8 cellular contexts compared by ENCODE assay signal in the genomic region with DNA sequence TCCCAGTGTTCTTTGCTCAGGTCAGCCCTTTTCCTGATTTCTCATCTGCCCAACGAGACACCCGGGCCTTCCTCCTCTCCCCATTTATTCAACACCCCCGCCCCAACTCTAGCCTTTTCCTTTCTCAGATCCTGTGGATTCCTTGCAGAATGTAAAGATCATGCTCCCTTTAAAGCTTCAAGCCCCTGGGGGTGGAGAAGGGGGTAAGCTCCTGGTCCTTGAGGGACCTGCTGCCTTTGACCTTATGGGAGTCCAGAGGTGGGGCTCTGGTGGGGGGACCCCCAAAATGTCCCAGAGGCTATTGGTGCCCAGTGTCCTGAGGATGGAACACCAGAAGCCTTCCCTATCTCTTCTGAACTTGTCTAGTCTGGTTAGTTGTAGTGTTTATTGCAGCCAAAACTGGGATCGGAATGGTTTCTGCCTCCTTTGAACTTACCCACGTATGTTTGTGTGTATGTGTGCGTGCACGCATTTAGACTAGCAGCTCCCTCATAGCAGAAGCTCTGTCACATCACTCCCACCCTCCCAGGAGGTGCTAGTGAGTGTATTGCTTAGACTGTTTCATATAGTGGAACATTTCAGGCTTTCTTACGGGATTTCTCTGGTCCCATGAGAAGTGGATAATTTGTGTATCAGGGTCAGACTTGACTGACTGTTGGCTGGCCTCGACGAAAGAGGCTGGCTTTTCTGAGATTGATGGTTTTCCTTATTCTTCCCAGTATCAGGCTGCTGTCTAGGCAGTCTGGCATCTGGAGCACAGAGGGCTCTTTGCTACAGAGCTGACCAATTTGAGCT. TPM values are rescaled to one million over a fixed set of nuclear protein-coding genes. Genes with fewer than 3 reads are reported as not detected.
DNase-seq lines count a peak whose midpoint lies in the region; ATAC-seq and TF ChIP-seq lines count a peak whose summit lies in the region.

No MANE protein-coding gene starts in this region.

- H3K4me2 ChIP-seq in SU-DHL-6 (ENCODE audit: low read depth, low read length, poor library complexity, severe bottlenecking) = peak overlapping the region; percentile 92

- H2AFZ ChIP-seq in SU-DHL-6 (ENCODE audit: low read depth, low read length, severe bottlenecking) = no peak overlapping the region

- no peak for DNase-seq in GM12865 (ENCODE audit: low read depth)
- DNase-seq in epithelial cell of proximal tubule (ENCODE audit: low read depth) = no peak
- DNase-seq in psoas muscle = no peak
- no peak for DNase-seq in MV-4-11 (lab: John Stamatoyannopoulos, UW)
- DNase-seq in GM13976 (ENCODE audit: low spot score) = no peak
- DNase-seq in COR-L47 (lab: John Stamatoyannopoulos, UW) = no peak

- 39 to 47% (median 42%) methylated on average over 10 of the region's 10 CpGs for WGBS in psoas muscle, 3 donors

- H3K79me2 ChIP-seq in SU-DHL-6 (ENCODE audit: insufficient read depth, low read length) = no peaks in the 10 kb centered on the region

- intact Hi-C loops in psoas muscle (cut with DNase I) = no loop called here

- ATAC-seq in psoas muscle (no peak), GM21529 (IDR thresholded peaks at IDR 0.05; ENCODE audit: unreplicated experiment) (no peak)

- TF ChIP-seq CTCF in GM12865 (IDR thresholded peaks at IDR 0.05; ENCODE audit: insufficient read depth, low read depth, low read length, missing control alignments) (no peak), SU-DHL-6 (IDR thresholded peaks at IDR 0.05; ENCODE audit: insufficient read depth, low read length, poor library complexity, severe bottlenecking) (no peak), epithelial cell of proximal tubule (conservative IDR thresholded peaks at IDR 0.05; ENCODE audit: low read depth, low read length) (no peak), psoas muscle (IDR thresholded peaks at IDR 0.05) (no peak), GM13976 (IDR thresholded peaks at IDR 0.05; ENCODE audit: borderline replicate concordance, control extremely low read depth, extremely low read depth, insufficient read depth, missing control alignments) (no peak)

- H3K27ac ChIP-seq in SU-DHL-6 (ENCODE audit: low read depth, low read length) (no peak overlapping the region), psoas muscle (no peak overlapping the region)

- H3K36me3 ChIP-seq in SU-DHL-6 (ENCODE audit: low read length) (no peaks in the 10 kb centered on the region), psoas muscle (ENCODE audit: insufficient read depth in 1 of 2, low read depth in 1 of 2) (no peaks in the 10 kb centered on the region)

- H3K9me3 ChIP-seq in SU-DHL-6 (ENCODE audit: insufficient read depth, low read length) = no peaks in the 10 kb centered on the region
- H3K9me3 ChIP-seq in psoas muscle = no peaks in the 10 kb centered on the region

- no peaks in the 10 kb centered on the region for H3F3A ChIP-seq in SU-DHL-6 (ENCODE audit: insufficient read depth)

- no peaks in the 10 kb centered on the region for H3K27me3 ChIP-seq in SU-DHL-6 (ENCODE audit: low read length)
- no peaks in the 10 kb centered on the region for H3K27me3 ChIP-seq in psoas muscle (ENCODE audit: insufficient read depth in 3 of 3, low read length in 2 of 3)

- H4K20me1 ChIP-seq in SU-DHL-6 (ENCODE audit: low read depth, low read length) = no peaks in the 10 kb centered on the region

- H3K4me1 ChIP-seq in psoas muscle = peaks cover 29% of the 10 kb centered on the region

- in situ Hi-C loops in GM13976 (cut with MboI; ENCODE audit: low sequenced_read_pairs, unreplicated experiment) = no loop called here

- no peak overlapping the region for H3K9ac ChIP-seq in SU-DHL-6 (ENCODE audit: low read length)

- no peaks in the 10 kb centered on the region for H3K9me2 ChIP-seq in SU-DHL-6 (replicated peaks; ENCODE audit: insufficient read depth, low read length)

- H3K4me3 ChIP-seq in GM12865 (ENCODE audit: low read depth, low read length) = peak overlapping the region; percentile 88
- H3K4me3 ChIP-seq in SU-DHL-6 (ENCODE audit: insufficient read depth, low read length, poor library complexity, severe bottlenecking) = no peak overlapping the region
- peak overlapping the region; percentile 75 for H3K4me3 ChIP-seq in epithelial cell of proximal tubule (ENCODE audit: low read depth, low read length)
- peak overlapping the region; percentile 90 for H3K4me3 ChIP-seq in psoas muscle

RNA-seq across cellular contexts. Expression of a gene that starts 1.1 kb away (rescaled TPM):
- total RNA-seq in epithelial cell of proximal tubule (23.5 and 45.1 TPM in 2 replicates), psoas muscle (1 to 10 TPM; 5.2 to 9.9 (median 7.8) TPM)
- polyA plus RNA-seq in psoas muscle = 1 to 10 TPM; 4.2 to 8.3 (median 6.8) TPM
